25 cellular contexts compared by ENCODE assay signal in genomic region chr9:98930792-98931191, GRCh38. TPM values are rescaled to one million over a fixed set of nuclear protein-coding genes. Genes with fewer than 3 reads are reported as not detected.
"Had no signal": no experiment of that assay in that cellular context is flagged by ENCODE, and none has a peak within 500 bp of the region (broad histone marks: within the 10 kb centered on the region; RNA-seq: fewer than 3 reads in every experiment).

No MANE protein-coding gene starts in this region.

- H3K9me3 ChIP-seq: MG63 had no signal

- H3K27me3 ChIP-seq: MG63 had no signal

- H3K27ac Mint-ChIP-seq: activated B cell treated with CpG ODN at 0.5 μM for 24 hours; activated CD4-positive, alpha-beta T cell treated with anti-CD3 and anti-CD28 coated beads, Interleukin-2, amount 10 ng/mL, durations not matched to agents 24 days and 14 days; activated naive CD4-positive, alpha-beta T cell treated with anti-CD3 and anti-CD28 coated beads, Interleukin-2, amount 10 ng/mL, durations not matched to agents 7 days and 5 days; activated naive CD8-positive, alpha-beta T cell treated with anti-CD3 and anti-CD28 coated beads for 36 hours; activated T-cell treated with anti-CD3 and anti-CD28 coated beads, Interleukin-2, amount 50 U/mL, for 72 hours; activated T-helper 2 cell treated with anti-CD3 and anti-CD28 coated beads, Interferon-gamma antibody, Interleukin-2, Interleukin-4, amounts not matched to agents 10 μg/mL and 5 μg/mL and 100 μg/mL, durations not matched to agents 14 hours and 24 hours and 36 hours; T-cell had no signal

- ATAC-seq: activated T-cell treated with anti-CD3 and anti-CD28 coated beads, Interleukin-2, amount 50 U/mL, for 72 hours; Panc1; Right ventricle myocardium inferior; T-cell had no signal

- DNase-seq: activated B cell treated with CpG ODN at 0.5 μM for 24 hours; activated CD4-positive, alpha-beta T cell treated with anti-CD3 and anti-CD28 coated beads for 1 hour; activated CD4-positive, alpha-beta T cell treated with anti-CD3 and anti-CD28 coated beads, Interleukin-2, amount 10 ng/mL, durations not matched to agents 24 days and 14 days; activated CD4-positive, alpha-beta T cell treated with anti-CD3 and anti-CD28 coated beads, Interleukin-2, amount 50 U/mL, for 48 hours; activated CD8-positive, alpha-beta memory T cell treated with anti-CD3 and anti-CD28 coated beads for 24 hours; activated gamma-delta T cell treated with Interleukin-2 at 50 U/mL for 16 hours; activated naive CD4-positive, alpha-beta T cell treated with anti-CD3 and anti-CD28 coated beads, Interleukin-2, amount 10 ng/mL, durations not matched to agents 7 days and 5 days; activated naive CD8-positive, alpha-beta T cell treated with anti-CD3 and anti-CD28 coated beads for 36 hours; activated T-cell treated with anti-CD3 and anti-CD28 coated beads, Interleukin-2, amount 50 U/mL, for 72 hours; anterior cingulate cortex; MG63; NCI-H1105; NCI-H1436; NCI-H1694 treated with DMSO at 0.1 percent for 48 hours; NCI-H2029 treated with DMSO at 0.1 percent for 48 hours; NCI-H510A treated with DMSO at 0.1 percent for 48 hours; RPMI8226; T-cell; T-helper 2 cell; T1000 had no signal

- H3K9me3 Mint-ChIP-seq: activated B cell treated with CpG ODN at 0.5 μM for 24 hours; activated CD4-positive, alpha-beta T cell treated with anti-CD3 and anti-CD28 coated beads, Interleukin-2, amount 10 ng/mL, durations not matched to agents 24 days and 14 days; activated naive CD4-positive, alpha-beta T cell treated with anti-CD3 and anti-CD28 coated beads, Interleukin-2, amount 10 ng/mL, durations not matched to agents 7 days and 5 days; activated naive CD8-positive, alpha-beta T cell treated with anti-CD3 and anti-CD28 coated beads for 36 hours; activated T-cell treated with anti-CD3 and anti-CD28 coated beads, Interleukin-2, amount 50 U/mL, for 72 hours; activated T-helper 2 cell treated with anti-CD3 and anti-CD28 coated beads, Interferon-gamma antibody, Interleukin-2, Interleukin-4, amounts not matched to agents 10 μg/mL and 5 μg/mL and 100 μg/mL, durations not matched to agents 14 hours and 24 hours and 36 hours; T-cell had no signal

- H3K27ac ChIP-seq: SK-N-MC had no signal

- H3K4me3 ChIP-seq: MG63, SK-N-MC had no signal

- FAIRE-seq: TTC549 had no signal

- H3K4me1 Mint-ChIP-seq: activated B cell treated with CpG ODN at 0.5 μM for 24 hours; activated CD4-positive, alpha-beta T cell treated with anti-CD3 and anti-CD28 coated beads, Interleukin-2, amount 10 ng/mL, durations not matched to agents 24 days and 14 days; activated naive CD4-positive, alpha-beta T cell treated with anti-CD3 and anti-CD28 coated beads, Interleukin-2, amount 10 ng/mL, durations not matched to agents 7 days and 5 days; activated naive CD8-positive, alpha-beta T cell treated with anti-CD3 and anti-CD28 coated beads for 36 hours; T-cell had no signal

- H3K4me3 Mint-ChIP-seq: activated B cell treated with CpG ODN at 0.5 μM for 24 hours; activated CD4-positive, alpha-beta T cell treated with anti-CD3 and anti-CD28 coated beads, Interleukin-2, amount 10 ng/mL, durations not matched to agents 24 days and 14 days; activated naive CD4-positive, alpha-beta T cell treated with anti-CD3 and anti-CD28 coated beads, Interleukin-2, amount 10 ng/mL, durations not matched to agents 7 days and 5 days; activated naive CD8-positive, alpha-beta T cell treated with anti-CD3 and anti-CD28 coated beads for 36 hours; activated T-cell treated with anti-CD3 and anti-CD28 coated beads, Interleukin-2, amount 50 U/mL, for 72 hours; T-cell had no signal

- H3K36me3 Mint-ChIP-seq: activated naive CD4-positive, alpha-beta T cell treated with anti-CD3 and anti-CD28 coated beads, Interleukin-2, amount 10 ng/mL, durations not matched to agents 7 days and 5 days; activated naive CD8-positive, alpha-beta T cell treated with anti-CD3 and anti-CD28 coated beads for 36 hours; T-cell had no signal

- H3K36me3 ChIP-seq: MG63 had no signal

RNA-seq across cellular contexts. Expression of gene COL15A1, which starts 12.9 kb away (rescaled TPM):
- total RNA-seq: activated T-helper 2 cell treated with anti-CD3 and anti-CD28 coated beads, Interferon-gamma antibody, Interleukin-2, Interleukin-4, amounts not matched to agents 10 μg/mL and 5 μg/mL and 100 μg/mL, durations not matched to agents 14 hours and 24 hours and 36 hours had no signal
